ENCODE assay signal across 14 cellular contexts in the genomic region with DNA sequence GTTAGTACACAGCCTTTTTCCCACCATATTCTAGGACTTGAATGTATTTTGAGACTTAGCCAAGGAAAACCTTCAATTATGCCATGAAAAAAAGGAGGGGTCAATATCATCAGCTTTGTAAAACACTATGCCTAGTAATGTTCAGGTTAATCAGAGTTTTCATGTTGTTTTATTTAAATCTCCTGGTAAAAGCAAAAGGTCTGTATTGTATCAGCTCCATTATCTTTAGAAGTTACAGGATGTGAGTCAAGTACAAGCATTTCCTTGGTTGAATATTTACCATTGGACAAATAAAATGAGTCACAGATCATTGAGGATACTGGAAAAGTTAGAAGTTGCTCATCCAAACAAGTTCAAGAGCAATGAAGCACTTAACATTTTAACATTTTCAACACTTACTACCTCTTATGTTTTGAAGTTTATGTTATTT.
A peak's percentile ranks its signal among the peaks of the same experiment; 100 is the strongest.
DNase-seq lines count a peak whose midpoint lies in the region; ATAC-seq and TF ChIP-seq lines count a peak whose summit lies in the region.
"Had no signal": no experiment of that assay in that cellular context is flagged by ENCODE, and none has a peak within 500 bp of the region (broad histone marks: within the 10 kb centered on the region; RNA-seq: fewer than 3 reads in every experiment).

No MANE protein-coding gene starts in this region.

- peak; percentile 60 to 84 for ATAC-seq in lower lobe of right lung
- ATAC-seq: GM12878 had no signal

- peaks cover 11% of the 10 kb centered on the region for H3K4me1 ChIP-seq in lower lobe of right lung
- peaks cover 9% of the 10 kb centered on the region for H3K4me1 ChIP-seq in left ventricle myocardium inferior

- TF ChIP-seq CTCF in BJ (IDR thresholded peaks at IDR 0.05; ENCODE audit: insufficient read depth, low read depth, low read length) (no peak), lower lobe of right lung (IDR thresholded peaks at IDR 0.05) (no peak), left ventricle myocardium inferior (IDR thresholded peaks at IDR 0.05; ENCODE audit: borderline replicate concordance) (no peak)

- no peaks in the 10 kb centered on the region for H3K9me3 ChIP-seq in lower lobe of right lung
- no peaks in the 10 kb centered on the region for H3K9me3 ChIP-seq in left ventricle myocardium inferior (replicated peaks)

- H3K27me3 ChIP-seq in BJ (ENCODE audit: control insufficient read depth, insufficient read depth, low read length) (no peaks in the 10 kb centered on the region), lower lobe of right lung (ENCODE audit: low read depth) (no peaks in the 10 kb centered on the region), left ventricle myocardium inferior (ENCODE audit: low read depth) (no peaks in the 10 kb centered on the region)

- DNase-seq in BJ (ENCODE audit: low read depth) = peak; percentile 52
- DNase-seq in NCI-H226 = peak; percentile 64
- peak; percentile 65 to 92 for DNase-seq in dermis microvascular lymphatic vessel endothelial cell (ENCODE audit: low read depth in 2 of 2)
- DNase-seq in lower lobe of right lung = no peak
- no peak for DNase-seq in substantia nigra (lab: John Stamatoyannopoulos, UW)
- no peak for DNase-seq in activated effector memory CD4-positive, alpha-beta T cell treated with anti-CD3 and anti-CD28 coated beads, Interleukin-2, amount 50 U/mL, for 16 hours
- no peak for DNase-seq in ureter (ENCODE audit: low spot score)
- no peak for DNase-seq in left ventricle myocardium inferior
- DNase-seq: activated CD4-positive, alpha-beta memory T cell treated with anti-CD3 and anti-CD28 coated beads, Interleukin-2, amount 10 ng/mL, durations not matched to agents 7 days and 5 days; activated naive CD8-positive, alpha-beta T cell treated with anti-CD3 and anti-CD28 coated beads, Interleukin-2, amount 10 ng/mL, durations not matched to agents 7 days and 5 days; erythroblast; NCI-H2227 treated with DMSO at 0.1 percent for 48 hours; stimulated activated CD4-positive, alpha-beta T cell treated with anti-CD3 and anti-CD28 coated beads, Interleukin-15, amount 100 ng/mL, for 24 hours had no signal

- H3K36me3 ChIP-seq in BJ (ENCODE audit: control insufficient read depth, insufficient read depth, low read length) (no peaks in the 10 kb centered on the region), lower lobe of right lung (no peaks in the 10 kb centered on the region), left ventricle myocardium inferior (peaks cover 3% of the 10 kb centered on the region)

- H3K4me3 ChIP-seq in BJ (ENCODE audit: low read depth, low read length) = no peak overlapping the region
- no peak overlapping the region for H3K4me3 ChIP-seq in lower lobe of right lung
- no peak overlapping the region for H3K4me3 ChIP-seq in left ventricle myocardium inferior
- H3K4me3 ChIP-seq: GM12878 had no signal

- CTCF ChIA-PET in BJ (lab: Yijun Ruan, JAX) = interaction anchor here (0.9 to 1.3 kb wide), 2 partner anchors 38 to 101 kb away, joined by 3 read pairs; a partner anchor contains a TSS

- POLR2A ChIA-PET in BJ (lab: Charles Lee) = interaction anchor here (0.6 kb wide), 1 partner anchor 31 kb away, joined by 8 read pairs; no protein-coding TSS in a partner anchor

- no peak overlapping the region for H3K27ac ChIP-seq in lower lobe of right lung
- H3K27ac ChIP-seq in substantia nigra (ENCODE audit: low read depth, low read length, poor library complexity, severe bottlenecking) = no peak overlapping the region
- no peak overlapping the region for H3K27ac ChIP-seq in left ventricle myocardium inferior (replicated peaks)

- intact Hi-C loops in lower lobe of right lung (cut with DNase I) = no loop called here
- intact Hi-C loops in left ventricle myocardium inferior (cut with micrococcal nuclease) = no loop called here

Comparison
In these comparisons a context has a peak if more than half of its experiments do, and no peak if none do; other contexts are left out.
1. DNase-seq: peak in BJ (single experiment), NCI-H226 (single experiment) and dermis microvascular lymphatic vessel endothelial cell (2 of 2); none in lower lobe of right lung (single experiment), substantia nigra (0 of 49), activated effector memory CD4-positive, alpha-beta T cell treated with anti-CD3 and anti-CD28 coated beads, Interleukin-2, amount 50 U/mL, for 16 hours (single experiment), ureter (single experiment) and left ventricle myocardium inferior (single experiment).